In genomic region chrX:49002091-49002935, GRCh38 we compare ENCODE assay signal across 8 cellular contexts. TPM values are rescaled to one million over a fixed set of nuclear protein-coding genes. Genes with fewer than 3 reads are reported as not detected.
A peak's percentile ranks its signal among the peaks of the same experiment; 100 is the strongest.
DNase-seq lines count a peak whose midpoint lies in the region; ATAC-seq, FAIRE-seq and TF ChIP-seq lines count a peak whose summit lies in the region.

GRIPAP1 (minus strand) TSS chrX:49002264; CDS start chrX:49002229, 35 bp downstream.

- H3K36me3 ChIP-seq in BE2C (no peaks in the 10 kb centered on the region), left lung (peaks cover 0 to 17% of the 10 kb centered on the region in 2 donors)

- no peaks in the 10 kb centered on the region for H3K4me1 ChIP-seq in BE2C
- H3K4me1 ChIP-seq in left lung = peaks cover 0 to 5% of the 10 kb centered on the region in 2 donors

- peak within 1 kb of the TSS; percentile 93 for H3K27ac Mint-ChIP-seq in dendritic cell treated with granulocyte-macrophage colony-stimulating factor and Interleukin-4, amounts not matched to agents 40 ng/mL and 50 ng/mL, for 4 days

- no peaks in the 10 kb centered on the region for H3K27me3 Mint-ChIP-seq in dendritic cell treated with granulocyte-macrophage colony-stimulating factor and Interleukin-4, amounts not matched to agents 40 ng/mL and 50 ng/mL, for 4 days

- H3K4me3 Mint-ChIP-seq in dendritic cell treated with granulocyte-macrophage colony-stimulating factor and Interleukin-4, amounts not matched to agents 40 ng/mL and 50 ng/mL, for 4 days = peak within 1 kb of the TSS; percentile 98

- no peaks in the 10 kb centered on the region for H3K9me3 ChIP-seq in BE2C
- H3K9me3 ChIP-seq in left lung = no peaks in the 10 kb centered on the region

- DNase-seq in BE2C = peak; percentile 74
- DNase-seq in GM19239 (ENCODE audit: insufficient read length, low spot score) = peak; percentile 58
- DNase-seq in NCI-H748 (lab: John Stamatoyannopoulos, UW; ENCODE audit: unreplicated experiment) = peak; percentile 93
- DNase-seq in activated CD4-positive, alpha-beta T cell treated with anti-CD3 and anti-CD28 coated beads, Interleukin-2, amount 50 U/mL, for 1 hour = peak; percentile 74
- DNase-seq in left lung = peak; percentile 71 to 83
- DNase-seq in stimulated activated CD4-positive, alpha-beta T cell treated with anti-CD3 and anti-CD28 coated beads, Interleukin-2, amount 100 ng/mL, for 48 hours = peak; percentile 57 to 59

- ATAC-seq in HG03469 (IDR thresholded peaks at IDR 0.05; ENCODE audit: unreplicated experiment) (peak; percentile 82), left lung (peak; percentile 96)

- peaks cover 36% of the 10 kb centered on the region for H3K36me3 Mint-ChIP-seq in dendritic cell treated with granulocyte-macrophage colony-stimulating factor and Interleukin-4, amounts not matched to agents 40 ng/mL and 50 ng/mL, for 4 days (ENCODE audit: low read depth)

- FAIRE-seq in GM19239 (lab: Jason Lieb, UNC) = peak; percentile 94

- no peak for TF ChIP-seq CTCF in BE2C (IDR thresholded peaks at IDR 0.05; ENCODE audit: low read depth, low read length)
- TF ChIP-seq CTCF in left lung (IDR thresholded peaks at IDR 0.05) = no peak

- intact Hi-C loops in dendritic cell treated with granulocyte-macrophage colony-stimulating factor and Interleukin-4, amounts not matched to agents 40 ng/mL and 50 ng/mL, for 4 days (cut with micrococcal nuclease) = loop anchor here (1.0 to 2.0 kb wide), 2 partner anchors 41 to 44 kb away; partner anchors contain the start of gene TFE3
- intact Hi-C loops in left lung (cut with DNase I) = no loop called here

- peak within 1 kb of the TSS; percentile 89 to 91 for H3K27ac ChIP-seq in left lung

- no peaks in the 10 kb centered on the region for H3K27me3 ChIP-seq in BE2C
- H3K27me3 ChIP-seq in left lung = no peaks in the 10 kb centered on the region

- peaks cover 37% of the 10 kb centered on the region for H3K4me1 Mint-ChIP-seq in dendritic cell treated with granulocyte-macrophage colony-stimulating factor and Interleukin-4, amounts not matched to agents 40 ng/mL and 50 ng/mL, for 4 days (ENCODE audit: low read depth)

- peak within 1 kb of the TSS; percentile 94 for H3K4me3 ChIP-seq in BE2C (ENCODE audit: low read depth, low read length)
- peak within 1 kb of the TSS; percentile 50 to 62 for H3K4me3 ChIP-seq in left lung

- H3K9me3 Mint-ChIP-seq in dendritic cell treated with granulocyte-macrophage colony-stimulating factor and Interleukin-4, amounts not matched to agents 40 ng/mL and 50 ng/mL, for 4 days = no peaks in the 10 kb centered on the region

RNA-seq across cellular contexts. Expression of gene GRIPAP1, which starts in this region (rescaled TPM):
- polyA plus RNA-seq in BE2C (2012; ENCODE audit: insufficient read depth, insufficient read length, low read depth) = 46.6 TPM
- total RNA-seq in left lung = 10 to 100 TPM; 36.1 to 52.2 TPM

Comparison
In these comparisons a context has a peak if more than half of its experiments do, and no peak if none do; other contexts are left out.
1. Peak in every context shown above with its lines: DNase-seq, ATAC-seq, H3K4me3 ChIP-seq and H3K27ac ChIP-seq.